In the genomic region with DNA sequence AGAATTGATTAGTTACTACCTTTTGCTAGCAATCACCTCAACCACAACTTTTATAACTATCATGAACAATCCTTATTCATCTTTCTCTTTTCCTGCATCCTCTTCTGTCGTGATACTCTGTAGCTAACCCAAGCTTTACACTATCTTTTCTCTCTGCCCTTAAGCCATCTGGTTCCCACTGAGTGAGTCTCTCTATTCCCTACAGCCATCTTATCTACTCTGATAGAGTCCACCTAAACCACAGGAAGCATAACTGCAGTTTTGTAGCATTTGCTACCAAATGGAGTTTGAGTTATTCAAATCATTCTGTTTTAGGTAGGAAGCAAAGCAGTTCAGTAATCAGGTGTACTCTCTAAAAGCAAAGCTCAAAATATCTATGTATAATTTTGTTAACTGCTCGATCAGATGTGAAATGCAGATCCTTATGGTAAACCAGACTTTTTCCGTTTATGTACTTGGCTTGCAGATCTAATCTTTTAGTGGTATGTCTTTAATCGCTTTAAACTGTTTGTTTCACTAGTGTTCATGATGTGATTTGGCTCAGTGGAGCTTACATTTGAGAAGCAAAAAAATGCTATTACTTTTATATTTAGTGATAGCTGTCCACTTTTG, we compare ENCODE assay signal across 31 cellular contexts.
"Had no signal": no experiment of that assay in that cellular context is flagged by ENCODE, and none has a peak within 500 bp of the region (broad histone marks: within the 10 kb centered on the region; RNA-seq: fewer than 3 reads in every experiment).

No MANE protein-coding gene starts in this region.

- ATAC-seq: activated naive CD8-positive, alpha-beta T cell treated with anti-CD3 and anti-CD28 coated beads, Interleukin-2, amount 50 U/mL, for 24 hours; heart right ventricle; right lobe of liver; stimulated activated naive CD8-positive, alpha-beta T cell treated with anti-CD3 and anti-CD28 coated beads, Interleukin-15, Interleukin-2, amounts not matched to agents 100 U/mL and 50 U/mL, for 24 hours had no signal

- DNase-seq: activated CD4-positive, alpha-beta memory T cell treated with anti-CD3 and anti-CD28 coated beads, Interleukin-2, amount 10 ng/mL, durations not matched to agents 7 days and 5 days; activated CD4-positive, alpha-beta T cell treated with anti-CD3 and anti-CD28 coated beads, Interleukin-2, amount 10 ng/mL, durations not matched to agents 24 days and 14 days; activated CD4-positive, CD25-positive, alpha-beta regulatory T cell treated with anti-CD3 and anti-CD28 coated beads, Interleukin-2, amount 50 U/mL, for 72 hours; activated CD8-positive, alpha-beta memory T cell treated with anti-CD3 and anti-CD28 coated beads, Interleukin-2, amount 50 U/mL, for 48 hours; activated naive CD8-positive, alpha-beta T cell treated with anti-CD3 and anti-CD28 coated beads, Interleukin-2, amount 50 U/mL, for 24 hours; activated T-cell treated with anti-CD3 and anti-CD28 coated beads, Interleukin-2, amount 50 U/mL, for 48 hours; amygdala; central memory CD4-positive, alpha-beta T cell; esophagus squamous epithelium; foreskin melanocyte; heart right ventricle; left ventricle myocardium inferior; right lobe of liver; stimulated activated CD4-positive, alpha-beta T cell treated with anti-CD3 and anti-CD28 coated beads, Interleukin-12 subunit alpha, Interleukin-12 subunit beta, amount 100 ng/mL, for 4 hours; stimulated activated CD4-positive, alpha-beta T cell treated with anti-CD3 and anti-CD28 coated beads, Interleukin-4, amount 100 ng/mL, for 1 hour; stimulated activated naive CD8-positive, alpha-beta T cell treated with anti-CD3 and anti-CD28 coated beads, Interleukin-15, Interleukin-2, amounts not matched to agents 100 U/mL and 50 U/mL, for 24 hours; T-helper 9 cell; uterus; WERI-Rb-1 had no signal

- H3K27me3 ChIP-seq: breast epithelium, esophagus squamous epithelium, heart right ventricle, neutrophil, right lobe of liver, uterus had no signal

- H3K27ac ChIP-seq: breast epithelium, epithelial cell of prostate, esophagus squamous epithelium, heart right ventricle, left ventricle myocardium inferior, neutrophil, right lobe of liver, skin epidermis, WERI-Rb-1 had no signal

- H3K36me3 ChIP-seq: breast epithelium, esophagus squamous epithelium, heart right ventricle, left ventricle myocardium inferior, neutrophil, right lobe of liver, uterus, WERI-Rb-1 had no signal

- H3K4me3 Mint-ChIP-seq: activated CD4-positive, alpha-beta memory T cell treated with anti-CD3 and anti-CD28 coated beads, Interleukin-2, amount 10 ng/mL, durations not matched to agents 7 days and 5 days; activated CD4-positive, alpha-beta T cell treated with anti-CD3 and anti-CD28 coated beads, Interleukin-2, amount 10 ng/mL, durations not matched to agents 24 days and 14 days; activated naive CD4-positive, alpha-beta T cell treated with anti-CD3 and anti-CD28 coated beads, Interleukin-2, amount 50 U/mL, for 24 hours; activated naive CD8-positive, alpha-beta T cell treated with anti-CD3 and anti-CD28 coated beads, Interleukin-2, amount 50 U/mL, for 24 hours; dendritic cell treated with granulocyte-macrophage colony-stimulating factor and Interleukin-4, amounts not matched to agents 40 ng/mL and 50 ng/mL, for 4 days; nephron; T-helper 1 cell treated with Interleukin-12 subunit alpha and Interleukin-12 subunit beta and Interleukin-4 antibody, amounts not matched to agents 30 μg/mL and 1 μg/mL, for 36 hours; type B pancreatic cell had no signal

- H3K36me3 Mint-ChIP-seq: activated naive CD4-positive, alpha-beta T cell treated with anti-CD3 and anti-CD28 coated beads, Interleukin-2, amount 50 U/mL, for 24 hours had no signal

- FAIRE-seq: TTC549 had no signal

- H3K9me3 ChIP-seq: breast epithelium, esophagus squamous epithelium, heart right ventricle, left ventricle myocardium inferior, neutrophil, right lobe of liver, uterus had no signal

- H3K4me1 Mint-ChIP-seq: activated CD4-positive, alpha-beta memory T cell treated with anti-CD3 and anti-CD28 coated beads, Interleukin-2, amount 10 ng/mL, durations not matched to agents 7 days and 5 days; activated CD4-positive, alpha-beta T cell treated with anti-CD3 and anti-CD28 coated beads, Interleukin-2, amount 10 ng/mL, durations not matched to agents 24 days and 14 days; activated naive CD4-positive, alpha-beta T cell treated with anti-CD3 and anti-CD28 coated beads, Interleukin-2, amount 50 U/mL, for 24 hours; activated naive CD8-positive, alpha-beta T cell treated with anti-CD3 and anti-CD28 coated beads, Interleukin-2, amount 50 U/mL, for 24 hours had no signal

- H3K27ac Mint-ChIP-seq: activated CD4-positive, alpha-beta memory T cell treated with anti-CD3 and anti-CD28 coated beads, Interleukin-2, amount 10 ng/mL, durations not matched to agents 7 days and 5 days; activated CD4-positive, alpha-beta T cell treated with anti-CD3 and anti-CD28 coated beads, Interleukin-2, amount 10 ng/mL, durations not matched to agents 24 days and 14 days; activated naive CD4-positive, alpha-beta T cell treated with anti-CD3 and anti-CD28 coated beads, Interleukin-2, amount 50 U/mL, for 24 hours; activated naive CD8-positive, alpha-beta T cell treated with anti-CD3 and anti-CD28 coated beads, Interleukin-2, amount 50 U/mL, for 24 hours; activated T-helper 2 cell treated with anti-CD3 and anti-CD28 coated beads, Interferon-gamma antibody, Interleukin-2, Interleukin-4, amounts not matched to agents 10 μg/mL and 5 μg/mL and 100 μg/mL, durations not matched to agents 14 hours and 24 hours and 36 hours; dendritic cell treated with granulocyte-macrophage colony-stimulating factor and Interleukin-4, amounts not matched to agents 40 ng/mL and 50 ng/mL, for 4 days; T-helper 1 cell treated with Interleukin-12 subunit alpha and Interleukin-12 subunit beta and Interleukin-4 antibody, amounts not matched to agents 30 μg/mL and 1 μg/mL, for 36 hours; type B pancreatic cell had no signal

- H3K4me3 ChIP-seq: breast epithelium, esophagus squamous epithelium, heart right ventricle, left ventricle myocardium inferior, lung, right lobe of liver, skin epidermis, uterus had no signal

- H3K9me3 Mint-ChIP-seq: activated CD4-positive, alpha-beta memory T cell treated with anti-CD3 and anti-CD28 coated beads, Interleukin-2, amount 10 ng/mL, durations not matched to agents 7 days and 5 days; activated CD4-positive, alpha-beta T cell treated with anti-CD3 and anti-CD28 coated beads, Interleukin-2, amount 10 ng/mL, durations not matched to agents 24 days and 14 days; activated naive CD4-positive, alpha-beta T cell treated with anti-CD3 and anti-CD28 coated beads, Interleukin-2, amount 50 U/mL, for 24 hours; activated naive CD8-positive, alpha-beta T cell treated with anti-CD3 and anti-CD28 coated beads, Interleukin-2, amount 50 U/mL, for 24 hours; activated T-helper 2 cell treated with anti-CD3 and anti-CD28 coated beads, Interferon-gamma antibody, Interleukin-2, Interleukin-4, amounts not matched to agents 10 μg/mL and 5 μg/mL and 100 μg/mL, durations not matched to agents 14 hours and 24 hours and 36 hours; dendritic cell treated with granulocyte-macrophage colony-stimulating factor and Interleukin-4, amounts not matched to agents 40 ng/mL and 50 ng/mL, for 4 days; nephron; T-helper 1 cell treated with Interleukin-12 subunit alpha and Interleukin-12 subunit beta and Interleukin-4 antibody, amounts not matched to agents 30 μg/mL and 1 μg/mL, for 36 hours; type B pancreatic cell had no signal

- H3K4me1 ChIP-seq: breast epithelium, esophagus squamous epithelium, right lobe of liver, uterus had no signal

- H3K27me3 Mint-ChIP-seq: activated CD4-positive, alpha-beta memory T cell treated with anti-CD3 and anti-CD28 coated beads, Interleukin-2, amount 10 ng/mL, durations not matched to agents 7 days and 5 days; activated naive CD4-positive, alpha-beta T cell treated with anti-CD3 and anti-CD28 coated beads, Interleukin-2, amount 50 U/mL, for 24 hours; activated naive CD8-positive, alpha-beta T cell treated with anti-CD3 and anti-CD28 coated beads, Interleukin-2, amount 50 U/mL, for 24 hours; dendritic cell treated with granulocyte-macrophage colony-stimulating factor and Interleukin-4, amounts not matched to agents 40 ng/mL and 50 ng/mL, for 4 days; type B pancreatic cell had no signal
